8 cellular contexts compared by ENCODE assay signal in genomic region chr12:120228291-120229070, GRCh38. TPM values are rescaled to one million over a fixed set of nuclear protein-coding genes. Genes with fewer than 3 reads are reported as not detected.
A peak's percentile ranks its signal among the peaks of the same experiment; 100 is the strongest.
DNase-seq lines count a peak whose midpoint lies in the region; ATAC-seq, FAIRE-seq and TF ChIP-seq lines count a peak whose summit lies in the region.

No MANE protein-coding gene starts in this region.

- H3K27me3 ChIP-seq in HUES6 (ENCODE audit: control insufficient read depth, insufficient read depth, low read length) = no peaks in the 10 kb centered on the region
- no peaks in the 10 kb centered on the region for H3K27me3 ChIP-seq in endothelial cell of umbilical vein (ENCODE audit: control insufficient read depth in 2 of 2, insufficient read depth in 2 of 2, low read length in 2 of 2)

- no peaks in the 10 kb centered on the region for H3K9me3 ChIP-seq in HUES6 (ENCODE audit: control insufficient read depth, insufficient read depth, low read depth, low read length)
- H3K9me3 ChIP-seq in endothelial cell of umbilical vein (replicated peaks; ENCODE audit: control insufficient read depth, insufficient read depth, low read length) = no peaks in the 10 kb centered on the region

- no peaks in the 10 kb centered on the region for H3K9me1 ChIP-seq in endothelial cell of umbilical vein (replicated peaks; ENCODE audit: control insufficient read depth, extremely low read depth, insufficient read depth, low read length)

- CTCF ChIA-PET in endothelial cell of umbilical vein (lab: Charles Lee) = interaction anchor here (0.6 to 10.7 kb wide), 24 partner anchors 7 to 200 kb away, joined by 3 to 1402 read pairs (median 6); partner anchors contain the start of genes GCN1, PLA2G1B, PXN and RNU4-1

- no peak overlapping the region for H2AFZ ChIP-seq in endothelial cell of umbilical vein (ENCODE audit: low read depth, low read length)

- DNase-seq in Ammon's horn (ENCODE audit: low spot score) = peak; percentile 93
- peak; percentile 70 for DNase-seq in NOMO-1 treated with dmso at 0.1 percent for 144 hours (lab: John Stamatoyannopoulos, UW; ENCODE audit: unreplicated experiment)
- peak; percentile 92 for DNase-seq in activated CD8-positive, alpha-beta memory T cell treated with anti-CD3 and anti-CD28 coated beads, Interleukin-2, amount 50 U/mL, for 48 hours
- DNase-seq in endothelial cell of umbilical vein (ENCODE audit: low read depth, low spot score) = peak; percentile 80
- DNase-seq in mesothelial cell of epicardium (ENCODE audit: low spot score in 2 of 2, unreplicated experiment in 2 of 2) = peak; percentile 87 to 92
- DNase-seq in stimulated activated CD8-positive, alpha-beta memory T cell treated with anti-CD3 and anti-CD28 coated beads, Interleukin-15, amount 100 ng/mL, for 48 hours (ENCODE audit: low read depth in 2 of 2) = peak; percentile 77

- intact Hi-C loops in endothelial cell of umbilical vein (cut with micrococcal nuclease) = loop anchor here (1.0 kb wide), 3 partner anchors 27 to 63 kb away; partner anchors contain the start of genes PXN, RNU4-2 and RPLP0

- peak overlapping the region; percentile 93 for H3K9ac ChIP-seq in HUES6 (ENCODE audit: low read length)
- H3K9ac ChIP-seq in endothelial cell of umbilical vein (replicated peaks; ENCODE audit: extremely low read depth, insufficient read depth, low read length) = no peak overlapping the region

- dilution Hi-C loops in endothelial cell of umbilical vein (cut with MboI; ENCODE audit: extremely low pct_ligation_motif_present, low sequenced_read_pairs) = no loop called here

- H3K79me2 ChIP-seq in endothelial cell of umbilical vein (ENCODE audit: control insufficient read depth, insufficient read depth, low read length) = peaks cover 83% of the 10 kb centered on the region

- BruUV-seq in endothelial cell of umbilical vein (replicated peaks; lab: Mats Ljungman, UMichigan) = no TSS peak

- ATAC-seq in GM19324 (IDR thresholded peaks at IDR 0.05; ENCODE audit: low FRiP score, unreplicated experiment) = peak; percentile 61

- peak overlapping the region; percentile 53 for H3K4me3 Mint-ChIP-seq in mesothelial cell of epicardium

- H3K27me3 Mint-ChIP-seq in mesothelial cell of epicardium (ENCODE audit: low read depth) = no peaks in the 10 kb centered on the region

- H3K4me1 ChIP-seq in HUES6 (ENCODE audit: control insufficient read depth, insufficient read depth, low read length) (peaks cover 78% of the 10 kb centered on the region), endothelial cell of umbilical vein (ENCODE audit: control insufficient read depth, extremely low read depth, insufficient read depth, low read length) (peaks cover 72% of the 10 kb centered on the region)

- H3K36me3 ChIP-seq in HUES6 (ENCODE audit: control insufficient read depth, insufficient read depth, low read length) (peaks cover 33% of the 10 kb centered on the region), endothelial cell of umbilical vein (ENCODE audit: control insufficient read depth in 2 of 2, extremely low read depth in 1 of 2, insufficient read depth in 2 of 2, low read length in 2 of 2) (peaks cover 0 to 23% of the 10 kb centered on the region in 2 experiments)

- POLR2A ChIA-PET in endothelial cell of umbilical vein (lab: Charles Lee) = interaction anchor here (0.7 to 8.6 kb wide), 7 partner anchors 9 to 63 kb away, joined by 3 to 211 read pairs (median 16); partner anchors contain the start of genes PXN, RNU4-1, RNU4-2 and RPLP0

- no peaks in the 10 kb centered on the region for H3K36me3 Mint-ChIP-seq in mesothelial cell of epicardium

- peaks cover 77% of the 10 kb centered on the region for H3K4me1 Mint-ChIP-seq in mesothelial cell of epicardium

- H3K27ac ChIP-seq in HUES6 (ENCODE audit: low read depth, low read length) (peak overlapping the region; percentile 98), endothelial cell of umbilical vein (ENCODE audit: insufficient read depth, low read depth, low read length) (peak overlapping the region; percentile 100)

- H3K4me3 ChIP-seq in HUES6 (ENCODE audit: low read depth, low read length) (peak overlapping the region; percentile 50), endothelial cell of umbilical vein (replicated peaks in 1 of 3; ENCODE audit: insufficient read depth in 1 of 3, low read depth in 1 of 3, low read length in 3 of 3) (no peak overlapping the region)

- no peak overlapping the region for H3K4me2 ChIP-seq in endothelial cell of umbilical vein (ENCODE audit: insufficient read depth, low read length)

- FAIRE-seq in endothelial cell of umbilical vein (lab: Jason Lieb, UNC) = peak; percentile 90

- TF ChIP-seq CTCF in endothelial cell of umbilical vein (IDR thresholded peaks at IDR 0.05; ENCODE audit: extremely low read depth in 1 of 2, insufficient read depth in 1 of 2, low read depth in 1 of 2, low read length in 2 of 2) = peak; percentile 90 to 94
- TF ChIP-seq CTCF in mesothelial cell of epicardium (IDR thresholded peaks at IDR 0.05; ENCODE audit: unreplicated experiment) = peak; percentile 84

- H3K27ac Mint-ChIP-seq in mesothelial cell of epicardium = peak overlapping the region; percentile 99

- TF ChIP-seq POLR2A in endothelial cell of umbilical vein (IDR thresholded peaks at IDR 0.05; ENCODE audit: low read depth, low read length) = no peak

- H3K9me3 Mint-ChIP-seq in mesothelial cell of epicardium = no peaks in the 10 kb centered on the region

- no peaks in the 10 kb centered on the region for H4K20me1 ChIP-seq in endothelial cell of umbilical vein (replicated peaks; ENCODE audit: control insufficient read depth, extremely low read depth, insufficient read depth, low read length)

TF ChIP-seq in endothelial cell of umbilical vein, 7 proteins besides CTCF, POLR2A, EP300 and RAD21:
- TF ChIP-seq, protein P1, sequence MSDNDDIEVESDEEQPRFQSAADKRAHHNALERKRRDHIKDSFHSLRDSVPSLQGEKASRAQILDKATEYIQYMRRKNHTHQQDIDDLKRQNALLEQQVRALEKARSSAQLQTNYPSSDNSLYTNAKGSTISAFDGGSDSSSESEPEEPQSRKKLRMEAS (IDR thresholded peaks at IDR 0.05; ENCODE audit: insufficient read depth, insufficient read length) = no peak
- TF ChIP-seq MYC (IDR thresholded peaks at IDR 0.05; ENCODE audit: low read depth, low read length) = peak; percentile 80
- TF ChIP-seq POLR2AphosphoS5 (IDR thresholded peaks at IDR 0.05; ENCODE audit: insufficient read depth, low read depth, low read length) = peak; percentile 17
- no peak for TF ChIP-seq EZH2 (IDR thresholded peaks at IDR 0.05; ENCODE audit: borderline replicate concordance, low read depth, low read length, severe bottlenecking)
- no peak for TF ChIP-seq GATA2 (IDR thresholded peaks at IDR 0.05; ENCODE audit: insufficient read depth, insufficient read length, low read depth, low read length)
- no peak for TF ChIP-seq FOS (IDR thresholded peaks at IDR 0.05; ENCODE audit: borderline replicate concordance, insufficient read depth, low read length)
- TF ChIP-seq JUN (IDR thresholded peaks at IDR 0.05; ENCODE audit: borderline replicate concordance, insufficient read depth, insufficient read length, low read depth) = no peak

RNA-seq across cellular contexts. Expression of gene RPLP0, which starts 27.6 kb away (rescaled TPM):
- total RNA-seq in endothelial cell of umbilical vein = 2,020 and 2,099 TPM in 2 replicates
- 7,015 and 7,522 TPM in 2 replicates for polyA plus RNA-seq in endothelial cell of umbilical vein
- polyA plus RNA-seq in endothelial cell of umbilical vein (2011; cell fraction: cytosol; rRNA removed) = 8,040 and 8,266 TPM in 2 replicates
- polyA plus RNA-seq in endothelial cell of umbilical vein (2011; cell fraction: nucleus; rRNA removed) = 2,768 and 3,060 TPM in 2 replicates
- 2,884 and 3,284 TPM in 2 replicates for polyA plus RNA-seq in endothelial cell of umbilical vein (2012)
- polyA minus RNA-seq in endothelial cell of umbilical vein = 3,611 and 3,830 TPM in 2 replicates
- polyA minus RNA-seq in endothelial cell of umbilical vein (2011; cell fraction: cytosol; rRNA and poly(A)+ RNA removed) = 2,139 TPM
- polyA minus RNA-seq in endothelial cell of umbilical vein (2011; cell fraction: nucleus; rRNA and poly(A)+ RNA removed) = 516 and 595 TPM in 2 replicates
- 1,924 to 1,989 TPM (median 1,950 TPM) in 3 replicates for total RNA-seq in mesothelial cell of epicardium

RNA-seq across cellular contexts. Expression of gene GCN1, which starts 34.0 kb away (rescaled TPM):
- total RNA-seq in endothelial cell of umbilical vein (79.1 and 101 TPM in 2 replicates), mesothelial cell of epicardium (121 to 134 TPM (median 127 TPM) in 3 replicates)
- polyA plus RNA-seq in endothelial cell of umbilical vein = 30.1 and 38.3 TPM in 2 replicates
- 27.7 and 31.9 TPM in 2 replicates for polyA plus RNA-seq in endothelial cell of umbilical vein (2011; cell fraction: cytosol; rRNA removed)
- 308 and 543 TPM in 2 replicates for polyA plus RNA-seq in endothelial cell of umbilical vein (2011; cell fraction: nucleus; rRNA removed)
- polyA plus RNA-seq in endothelial cell of umbilical vein (2012) = 52.5 and 53.9 TPM in 2 replicates
- 134 and 148 TPM in 2 replicates for polyA minus RNA-seq in endothelial cell of umbilical vein
- 86.0 TPM for polyA minus RNA-seq in endothelial cell of umbilical vein (2011; cell fraction: cytosol; rRNA and poly(A)+ RNA removed)
- 132 and 142 TPM in 2 replicates for polyA minus RNA-seq in endothelial cell of umbilical vein (2011; cell fraction: nucleus; rRNA and poly(A)+ RNA removed)

RNA-seq across cellular contexts. Expression of gene PXN, which starts 37.0 kb away (rescaled TPM):
- total RNA-seq in endothelial cell of umbilical vein (228 and 258 TPM in 2 replicates), mesothelial cell of epicardium (113 to 123 TPM (median 117 TPM) in 3 replicates)
- polyA plus RNA-seq in endothelial cell of umbilical vein = 132 and 192 TPM in 2 replicates
- 97.5 and 108 TPM in 2 replicates for polyA plus RNA-seq in endothelial cell of umbilical vein (2011; cell fraction: cytosol; rRNA removed)
- polyA plus RNA-seq in endothelial cell of umbilical vein (2011; cell fraction: nucleus; rRNA removed) = 253 and 301 TPM in 2 replicates
- 204 and 280 TPM in 2 replicates for polyA plus RNA-seq in endothelial cell of umbilical vein (2012)
- 119 and 149 TPM in 2 replicates for polyA minus RNA-seq in endothelial cell of umbilical vein
- 23.4 TPM for polyA minus RNA-seq in endothelial cell of umbilical vein (2011; cell fraction: cytosol; rRNA and poly(A)+ RNA removed)
- 96.7 and 110 TPM in 2 replicates for polyA minus RNA-seq in endothelial cell of umbilical vein (2011; cell fraction: nucleus; rRNA and poly(A)+ RNA removed)
